In genomic region chr2:51698005-51698404, GRCh38 we compare ENCODE assay signal across 28 cellular contexts.
"Had no signal": no experiment of that assay in that cellular context is flagged by ENCODE, and none has a peak within 500 bp of the region (broad histone marks: within the 10 kb centered on the region; RNA-seq: fewer than 3 reads in every experiment).

No MANE protein-coding gene starts in this region.

- H3K27ac ChIP-seq: ascending aorta, breast epithelium, cardiac muscle cell, epithelial cell of prostate, esophagus squamous epithelium, gastroesophageal sphincter, VCaP had no signal

- H3K9me3 Mint-ChIP-seq: activated CD4-positive, alpha-beta T cell treated with anti-CD3 and anti-CD28 coated beads, Interleukin-2, amount 10 ng/mL, durations not matched to agents 7 days and 5 days; brain; WTC11 had no signal

- ATAC-seq: activated naive CD4-positive, alpha-beta T cell treated with anti-CD3 and anti-CD28 coated beads, Interleukin-2, amount 50 U/mL, for 72 hours; activated T-cell treated with anti-CD3 and anti-CD28 coated beads, Interleukin-2, amount 50 U/mL, for 72 hours; gastroesophageal sphincter; WTC11 had no signal

- H3K4me3 Mint-ChIP-seq: activated CD4-positive, alpha-beta memory T cell treated with anti-CD3 and anti-CD28 coated beads, Interleukin-2, amount 10 ng/mL, durations not matched to agents 7 days and 5 days; activated CD4-positive, alpha-beta T cell treated with anti-CD3 and anti-CD28 coated beads, Interleukin-2, amount 10 ng/mL, durations not matched to agents 7 days and 5 days; activated naive CD4-positive, alpha-beta T cell treated with anti-CD3 and anti-CD28 coated beads, Interleukin-2, amount 10 ng/mL, durations not matched to agents 7 days and 5 days; activated naive CD8-positive, alpha-beta T cell treated with anti-CD3 and anti-CD28 coated beads, Interleukin-2, amount 10 ng/mL, durations not matched to agents 7 days and 5 days; activated T-cell treated with anti-CD3 and anti-CD28 coated beads, Interleukin-2, amount 50 U/mL, for 24 hours; activated T-cell treated with anti-CD3 and anti-CD28 coated beads, Interleukin-2, amount 50 U/mL, for 72 hours; brain; WTC11 had no signal

- H3K4me3 ChIP-seq: ascending aorta, breast epithelium, cardiac muscle cell, esophagus squamous epithelium, gastroesophageal sphincter had no signal

- H3K4me1 Mint-ChIP-seq: activated CD4-positive, alpha-beta memory T cell treated with anti-CD3 and anti-CD28 coated beads, Interleukin-2, amount 10 ng/mL, durations not matched to agents 7 days and 5 days; activated CD4-positive, alpha-beta T cell treated with anti-CD3 and anti-CD28 coated beads, Interleukin-2, amount 10 ng/mL, durations not matched to agents 7 days and 5 days; activated naive CD4-positive, alpha-beta T cell treated with anti-CD3 and anti-CD28 coated beads, Interleukin-2, amount 10 ng/mL, durations not matched to agents 7 days and 5 days; activated naive CD8-positive, alpha-beta T cell treated with anti-CD3 and anti-CD28 coated beads, Interleukin-2, amount 10 ng/mL, durations not matched to agents 7 days and 5 days; brain; WTC11 had no signal

- H3K36me3 Mint-ChIP-seq: activated naive CD4-positive, alpha-beta T cell treated with anti-CD3 and anti-CD28 coated beads, Interleukin-2, amount 10 ng/mL, durations not matched to agents 7 days and 5 days; activated naive CD4-positive, alpha-beta T cell treated with anti-CD3 and anti-CD28 coated beads, Interleukin-2, amount 50 U/mL, for 72 hours; activated naive CD8-positive, alpha-beta T cell treated with anti-CD3 and anti-CD28 coated beads, Interleukin-2, amount 10 ng/mL, durations not matched to agents 7 days and 5 days; brain; WTC11 had no signal

- H3K4me1 ChIP-seq: ascending aorta, breast epithelium, esophagus squamous epithelium, gastroesophageal sphincter had no signal

- H3K27me3 ChIP-seq: ascending aorta, breast epithelium, cardiac muscle cell, esophagus squamous epithelium, gastroesophageal sphincter had no signal

- H3K36me3 ChIP-seq: ascending aorta, breast epithelium, cardiac muscle cell, esophagus squamous epithelium, gastroesophageal sphincter had no signal

- H3K9me3 ChIP-seq: ascending aorta, breast epithelium, esophagus squamous epithelium, gastroesophageal sphincter had no signal

- H3K27ac Mint-ChIP-seq: activated CD4-positive, alpha-beta memory T cell treated with anti-CD3 and anti-CD28 coated beads, Interleukin-2, amount 10 ng/mL, durations not matched to agents 7 days and 5 days; activated CD4-positive, alpha-beta T cell treated with anti-CD3 and anti-CD28 coated beads, Interleukin-2, amount 10 ng/mL, durations not matched to agents 7 days and 5 days; activated naive CD4-positive, alpha-beta T cell treated with anti-CD3 and anti-CD28 coated beads, Interleukin-2, amount 10 ng/mL, durations not matched to agents 7 days and 5 days; activated naive CD4-positive, alpha-beta T cell treated with anti-CD3 and anti-CD28 coated beads, Interleukin-2, amount 50 U/mL, for 72 hours; activated naive CD8-positive, alpha-beta T cell treated with anti-CD3 and anti-CD28 coated beads, Interleukin-2, amount 10 ng/mL, durations not matched to agents 7 days and 5 days; activated T-cell treated with anti-CD3 and anti-CD28 coated beads, Interleukin-2, amount 50 U/mL, for 24 hours; activated T-cell treated with anti-CD3 and anti-CD28 coated beads, Interleukin-2, amount 50 U/mL, for 72 hours; brain; WTC11 had no signal

- DNase-seq: activated CD4-positive, alpha-beta memory T cell treated with anti-CD3 and anti-CD28 coated beads, Interleukin-2, amount 10 ng/mL, durations not matched to agents 7 days and 5 days; activated CD4-positive, alpha-beta T cell treated with anti-CD3 and anti-CD28 coated beads for 1 hour; activated CD4-positive, alpha-beta T cell treated with anti-CD3 and anti-CD28 coated beads for 4 hours; activated CD4-positive, alpha-beta T cell treated with anti-CD3 and anti-CD28 coated beads, Interleukin-2, amount 10 ng/mL, durations not matched to agents 7 days and 5 days; activated CD4-positive, alpha-beta T cell treated with anti-CD3 and anti-CD28 coated beads, Interleukin-2, amount 50 U/mL, for 4 hours; activated CD8-positive, alpha-beta memory T cell treated with anti-CD3 and anti-CD28 coated beads, Interleukin-2, amount 50 U/mL, for 48 hours; activated gamma-delta T cell; activated naive CD4-positive, alpha-beta T cell; activated naive CD4-positive, alpha-beta T cell treated with anti-CD3 and anti-CD28 coated beads, Interleukin-2, amount 10 ng/mL, durations not matched to agents 7 days and 5 days; activated naive CD8-positive, alpha-beta T cell treated with anti-CD3 and anti-CD28 coated beads, Interleukin-2, amount 10 ng/mL, durations not matched to agents 7 days and 5 days; activated T-cell treated with anti-CD3 and anti-CD28 coated beads for 4 hours; activated T-cell treated with anti-CD3 and anti-CD28 coated beads, Interleukin-2, amount 50 U/mL, for 24 hours; activated T-cell treated with anti-CD3 and anti-CD28 coated beads, Interleukin-2, amount 50 U/mL, for 72 hours; central memory CD4-positive, alpha-beta T cell; cerebellar nuclear complex; effector CD8-positive, alpha-beta T cell; esophagus squamous epithelium; foreskin melanocyte; T-helper 2 cell had no signal

- H3K27me3 Mint-ChIP-seq: activated CD4-positive, alpha-beta memory T cell treated with anti-CD3 and anti-CD28 coated beads, Interleukin-2, amount 10 ng/mL, durations not matched to agents 7 days and 5 days; activated CD4-positive, alpha-beta T cell treated with anti-CD3 and anti-CD28 coated beads, Interleukin-2, amount 10 ng/mL, durations not matched to agents 7 days and 5 days; activated naive CD4-positive, alpha-beta T cell treated with anti-CD3 and anti-CD28 coated beads, Interleukin-2, amount 10 ng/mL, durations not matched to agents 7 days and 5 days; activated naive CD8-positive, alpha-beta T cell treated with anti-CD3 and anti-CD28 coated beads, Interleukin-2, amount 10 ng/mL, durations not matched to agents 7 days and 5 days; activated T-cell treated with anti-CD3 and anti-CD28 coated beads, Interleukin-2, amount 50 U/mL, for 24 hours; brain had no signal
